In the genomic region with DNA sequence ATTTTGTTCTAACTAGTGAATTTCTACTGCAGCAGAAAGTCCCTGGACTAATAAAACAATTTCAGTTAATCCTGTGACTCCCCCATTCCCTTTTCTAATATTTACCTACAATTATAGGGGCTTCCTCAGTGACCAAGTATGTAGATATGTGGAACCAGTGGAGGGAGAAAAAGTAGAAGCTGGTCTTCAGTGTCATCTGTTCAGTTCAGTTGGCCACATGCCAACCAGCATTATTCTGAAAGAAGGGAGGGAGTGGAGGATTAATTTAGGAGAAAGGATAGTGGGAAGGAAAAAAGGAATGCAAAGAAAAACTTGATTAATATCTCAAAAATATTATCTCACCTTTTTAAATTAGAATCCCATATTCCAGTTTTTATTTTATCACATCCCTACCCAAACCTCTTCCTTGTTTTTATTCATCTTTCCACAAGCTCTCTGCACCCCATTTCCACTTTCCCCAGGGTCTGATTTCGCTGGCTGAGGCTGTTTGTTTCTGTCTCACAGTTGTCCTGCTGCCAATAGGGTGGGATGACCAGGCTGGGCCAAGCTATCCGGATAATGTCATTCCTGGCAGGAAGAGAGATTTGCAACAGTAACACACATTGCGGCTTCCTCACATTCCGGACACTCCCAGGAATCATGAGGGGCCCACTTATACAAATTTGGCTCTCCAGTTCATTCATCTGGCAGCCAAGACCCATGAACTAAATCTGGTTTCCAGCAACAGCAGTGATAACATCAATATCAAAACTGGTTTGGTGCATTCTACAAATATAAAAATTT, we compare ENCODE assay signal across 11 cellular contexts. TPM values are rescaled to one million over a fixed set of nuclear protein-coding genes. Genes with fewer than 3 reads are reported as not detected.
A peak's percentile ranks its signal among the peaks of the same experiment; 100 is the strongest.
DNase-seq lines count a peak whose midpoint lies in the region; ATAC-seq and TF ChIP-seq lines count a peak whose summit lies in the region.
"Had no signal": no experiment of that assay in that cellular context is flagged by ENCODE, and none has a peak within 500 bp of the region (broad histone marks: within the 10 kb centered on the region; RNA-seq: fewer than 3 reads in every experiment).

No MANE protein-coding gene starts in this region.

- ATAC-seq in HG03108 (IDR thresholded peaks at IDR 0.05; ENCODE audit: unreplicated experiment), result no peak
- ATAC-seq: GM23338 had no signal

- H3K4me3 ChIP-seq in CD4-positive, alpha-beta memory T cell (ENCODE audit: low read length in 2 of 2), result no peak overlapping the region
- H3K4me3 ChIP-seq: GM23338 had no signal

- intact Hi-C loops in CD4-positive, alpha-beta memory T cell (cut with micrococcal nuclease), result no loop called here

- DNase-seq in DMS 273 (lab: John Stamatoyannopoulos, UW; ENCODE audit: unreplicated experiment), result peak; percentile 68
- peak; percentile 68 for DNase-seq in NCI-H69 (lab: John Stamatoyannopoulos, UW)
- DNase-seq in fibroblast of gingiva (ENCODE audit: low read depth), result peak; percentile 84
- DNase-seq in stimulated activated CD4-positive, alpha-beta T cell treated with anti-CD3 and anti-CD28 coated beads, Interleukin-15, amount 100 ng/mL, for 24 hours, result no peak
- DNase-seq in CD4-positive, alpha-beta memory T cell, result no peak
- DNase-seq in activated CD4-positive, alpha-beta T cell treated with anti-CD3 and anti-CD28 coated beads, Interleukin-2, amount 50 U/mL, for 1 hour, result no peak
- DNase-seq: stimulated activated CD4-positive, alpha-beta T cell treated with anti-CD3 and anti-CD28 coated beads, Interleukin-4, amount 100 ng/mL, for 4 hours had no signal

- no peak for TF ChIP-seq CTCF in nephron (IDR thresholded peaks at IDR 0.05; ENCODE audit: unreplicated experiment in 3 of 3)

- H3K27ac ChIP-seq in CD4-positive, alpha-beta memory T cell (ENCODE audit: low read depth, low read length), result no peak overlapping the region

- H3K4me1 Mint-ChIP-seq in nephron, result peaks cover 22% of the 10 kb centered on the region
- peaks cover 2 to 13% (median 9%) of the 10 kb centered on the region in 4 donors for H3K4me1 Mint-ChIP-seq in CD4-positive, alpha-beta memory T cell
- H3K4me1 Mint-ChIP-seq: GM23338 had no signal

- H3K4me1 ChIP-seq in CD4-positive, alpha-beta memory T cell (ENCODE audit: insufficient read depth, low read length), result no peaks in the 10 kb centered on the region

- H3K9me3 ChIP-seq in CD4-positive, alpha-beta memory T cell (ENCODE audit: control insufficient read depth in 1 of 2, low read length in 2 of 2), result no peaks in the 10 kb centered on the region

- H3K27me3 Mint-ChIP-seq in nephron (ENCODE audit: low read depth), result peaks cover 4% of the 10 kb centered on the region
- H3K27me3 Mint-ChIP-seq in CD4-positive, alpha-beta memory T cell, result peaks cover 0 to 2% of the 10 kb centered on the region in 2 donors
- H3K27me3 Mint-ChIP-seq: brain had no signal

- CTCF ChIA-PET in CD4-positive, alpha-beta memory T cell (lab: Charles Lee; ENCODE audit: partially characterized antibody), result no interaction called here

- no peaks in the 10 kb centered on the region for H3K9me3 Mint-ChIP-seq in nephron
- H3K9me3 Mint-ChIP-seq in CD4-positive, alpha-beta memory T cell, result no peaks in the 10 kb centered on the region
- H3K9me3 Mint-ChIP-seq: GM23338 had no signal

- no peaks in the 10 kb centered on the region for H3K36me3 ChIP-seq in CD4-positive, alpha-beta memory T cell (ENCODE audit: insufficient read depth, low read length)

- no peak overlapping the region for H3K4me3 Mint-ChIP-seq in nephron
- no peak overlapping the region for H3K4me3 Mint-ChIP-seq in CD4-positive, alpha-beta memory T cell
- H3K4me3 Mint-ChIP-seq: GM23338 had no signal

- H3K27me3 ChIP-seq in CD4-positive, alpha-beta memory T cell (ENCODE audit: insufficient read depth, low read length), result no peaks in the 10 kb centered on the region

- POLR2A ChIA-PET in CD4-positive, alpha-beta memory T cell (lab: Charles Lee; ENCODE audit: partially characterized antibody), result no interaction called here

- no peaks in the 10 kb centered on the region for H3K36me3 Mint-ChIP-seq in nephron (ENCODE audit: low read depth)
- H3K36me3 Mint-ChIP-seq in CD4-positive, alpha-beta memory T cell, result no peaks in the 10 kb centered on the region
- H3K36me3 Mint-ChIP-seq: brain had no signal

- peak overlapping the region in 2 of 3 experiments; percentile 57 to 66 for H3K27ac Mint-ChIP-seq in nephron
- no peak overlapping the region for H3K27ac Mint-ChIP-seq in CD4-positive, alpha-beta memory T cell
- H3K27ac Mint-ChIP-seq: GM23338 had no signal

RNA-seq across cellular contexts. Expression of gene ANTXR2, which starts 24.6 kb away (rescaled TPM):
- total RNA-seq in CD4-positive, alpha-beta memory T cell, result 10 to 100 TPM; 90.1 to 91.6 TPM
- 10 to 100 TPM; 88.1 to 91.2 TPM for polyA plus RNA-seq in CD4-positive, alpha-beta memory T cell

Comparison
In these comparisons a context has a peak if more than half of its experiments do, and no peak if none do; other contexts are left out.
1. DNase-seq: peak in DMS 273 (single experiment), NCI-H69 (single experiment) and fibroblast of gingiva (single experiment); none in stimulated activated CD4-positive, alpha-beta T cell treated with anti-CD3 and anti-CD28 coated beads, Interleukin-15, amount 100 ng/mL, for 24 hours (single experiment), CD4-positive, alpha-beta memory T cell (0 of 5) and activated CD4-positive, alpha-beta T cell treated with anti-CD3 and anti-CD28 coated beads, Interleukin-2, amount 50 U/mL, for 1 hour (single experiment).
2. H3K27ac Mint-ChIP-seq: peak in nephron (2 of 3); none in CD4-positive, alpha-beta memory T cell (0 of 7).